ENCODE assay signal across 13 cellular contexts in the genomic region with DNA sequence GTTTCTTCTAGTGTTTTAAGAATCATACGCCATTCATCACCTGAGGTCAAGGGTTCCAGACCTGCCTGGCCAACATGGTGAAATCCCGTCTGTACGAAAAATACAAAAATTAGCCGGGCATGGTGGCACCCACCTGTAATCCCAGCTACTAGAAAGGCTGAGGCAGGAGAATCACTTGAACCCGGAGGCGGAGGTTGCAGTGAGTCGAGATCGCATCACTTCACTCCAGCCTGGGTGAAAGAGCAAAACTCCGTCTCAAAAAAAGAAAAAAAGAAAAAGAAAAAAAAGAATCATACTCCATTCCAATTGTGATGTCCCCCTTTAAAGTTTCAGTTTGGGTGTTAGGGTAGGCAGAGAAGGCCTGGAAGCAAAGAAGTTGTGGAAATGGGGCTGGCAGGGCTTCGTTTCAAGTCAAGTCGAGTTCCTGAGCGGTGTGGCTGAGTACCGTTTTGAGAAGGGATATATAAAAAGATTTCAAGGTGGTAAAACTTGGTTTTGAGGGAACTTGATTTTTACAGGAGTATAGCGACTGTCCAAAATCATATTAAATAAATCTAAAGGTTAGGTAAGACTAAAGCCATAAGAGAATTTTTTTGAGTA. TPM values are rescaled to one million over a fixed set of nuclear protein-coding genes. Genes with fewer than 3 reads are reported as not detected.
DNase-seq lines count a peak whose midpoint lies in the region; ATAC-seq and TF ChIP-seq lines count a peak whose summit lies in the region.
"Had no signal": no experiment of that assay in that cellular context is flagged by ENCODE, and none has a peak within 500 bp of the region (broad histone marks: within the 10 kb centered on the region; RNA-seq: fewer than 3 reads in every experiment).

No MANE protein-coding gene starts in this region.

- peak overlapping the region; percentile 87 for H3K4me2 ChIP-seq in DND-41 (ENCODE audit: insufficient read depth, low read length)
- peak overlapping the region; percentile 92 for H3K4me2 ChIP-seq in OCI-LY7 (ENCODE audit: low read length)
- H3K4me2 ChIP-seq in osteoblast (ENCODE audit: insufficient read depth, low read length) = peak overlapping the region; percentile 100

- peaks cover 61% of the 10 kb centered on the region for H3K4me1 ChIP-seq in DND-41 (ENCODE audit: insufficient read depth, low read length)
- peaks cover 33% of the 10 kb centered on the region for H3K4me1 ChIP-seq in OCI-LY7 (ENCODE audit: insufficient read depth, low read length, poor library complexity, severe bottlenecking)
- peaks cover 45% of the 10 kb centered on the region for H3K4me1 ChIP-seq in osteoblast (ENCODE audit: insufficient read depth, low read length)

- no TSS peak for BruUV-seq in OCI-LY7 (replicated peaks; lab: Mats Ljungman, UMichigan)

- intact Hi-C loops in OCI-LY7 (cut with micrococcal nuclease; ENCODE audit: unreplicated experiment) = loop anchor here (5.0 kb wide), 2 partner anchors 137 to 237 kb away; partner anchors contain the start of gene PEBP1
- intact Hi-C loops in dendritic cell treated with granulocyte-macrophage colony-stimulating factor and Interleukin-4, amounts not matched to agents 40 ng/mL and 50 ng/mL, for 4 days (cut with micrococcal nuclease) = no loop called here

- peak overlapping the region; percentile 75 for H3K27ac ChIP-seq in DND-41 (ENCODE audit: low read length)
- no peak overlapping the region for H3K27ac ChIP-seq in OCI-LY7 (ENCODE audit: low read depth, low read length, poor library complexity, severe bottlenecking)
- H3K27ac ChIP-seq in osteoblast (ENCODE audit: low read depth, low read length) = peak overlapping the region; percentile 52
- H3K27ac ChIP-seq: RWPE1 had no signal

- peaks cover 52% of the 10 kb centered on the region for H3K4me1 Mint-ChIP-seq in dendritic cell treated with granulocyte-macrophage colony-stimulating factor and Interleukin-4, amounts not matched to agents 40 ng/mL and 50 ng/mL, for 4 days (ENCODE audit: low read depth)

- TF ChIP-seq CTCF in DND-41 (IDR thresholded peaks at IDR 0.05; ENCODE audit: borderline replicate concordance, extremely low read depth, low read length, poor library complexity, severe bottlenecking) (no peak), OCI-LY7 (conservative IDR thresholded peaks at IDR 0.05; ENCODE audit: low read length) (no peak), osteoblast (IDR thresholded peaks at IDR 0.05; ENCODE audit: extremely low read depth, low read depth, low read length) (no peak)

- peaks cover 5% of the 10 kb centered on the region for H3K36me3 ChIP-seq in DND-41 (ENCODE audit: insufficient read depth, low read length)
- H3K36me3 ChIP-seq in OCI-LY7 (ENCODE audit: insufficient read depth, low read length) = peaks cover 5% of the 10 kb centered on the region; the same call in 1 of the 2 replicates
- no peaks in the 10 kb centered on the region for H3K36me3 ChIP-seq in osteoblast (ENCODE audit: insufficient read depth, low read length)

- H2AFZ ChIP-seq in DND-41 (ENCODE audit: low read depth, low read length) = no peak overlapping the region
- H2AFZ ChIP-seq in OCI-LY7 (ENCODE audit: low read length) = no peak overlapping the region
- no peak overlapping the region for H2AFZ ChIP-seq in osteoblast (ENCODE audit: low read length)

- H3K4me3 Mint-ChIP-seq in dendritic cell treated with granulocyte-macrophage colony-stimulating factor and Interleukin-4, amounts not matched to agents 40 ng/mL and 50 ng/mL, for 4 days = no peak overlapping the region

- H3K27me3 ChIP-seq in DND-41 (ENCODE audit: insufficient read depth, low read length, poor library complexity) = peaks cover 15% of the 10 kb centered on the region
- H3K27me3 ChIP-seq in osteoblast (ENCODE audit: insufficient read depth, low read length) = no peaks in the 10 kb centered on the region

- peak overlapping the region; percentile 70 for H3K9ac ChIP-seq in DND-41 (ENCODE audit: low read depth, low read length)

- CTCF ChIA-PET in OCI-LY7 (lab: Charles Lee; ENCODE audit: unreplicated experiment) = no interaction called here

- no peak for ATAC-seq in DND-41 (ENCODE audit: insufficient read depth, low read depth)
- ATAC-seq in GM21367 (IDR thresholded peaks at IDR 0.05; ENCODE audit: unreplicated experiment) = no peak
- ATAC-seq in HG03342 (IDR thresholded peaks at IDR 0.05; ENCODE audit: unreplicated experiment) = no peak

- no peaks in the 10 kb centered on the region for H3K9me3 Mint-ChIP-seq in dendritic cell treated with granulocyte-macrophage colony-stimulating factor and Interleukin-4, amounts not matched to agents 40 ng/mL and 50 ng/mL, for 4 days

- H3K36me3 Mint-ChIP-seq in dendritic cell treated with granulocyte-macrophage colony-stimulating factor and Interleukin-4, amounts not matched to agents 40 ng/mL and 50 ng/mL, for 4 days (ENCODE audit: low read depth) = peaks cover 32% of the 10 kb centered on the region

- H3K4me3 ChIP-seq in DND-41 (ENCODE audit: low read depth in 1 of 2, low read length in 2 of 2) (peak overlapping the region in 1 of 2 experiments; percentile 96; a peak in 1 of 4 replicates), OCI-LY7 (ENCODE audit: low read depth, low read length, poor library complexity, severe bottlenecking) (peak overlapping the region; percentile 97), osteoblast (ENCODE audit: insufficient read depth, low read length) (no peak overlapping the region)
- H3K4me3 ChIP-seq: lung had no signal

- DNase-seq in DND-41 (no peak), OCI-LY7 (ENCODE audit: low spot score) (no peak), osteoblast (ENCODE audit: insufficient read length, low spot score, missing footprints) (no peak), NCI-H446 treated with DMSO at 0.1 percent for 48 hours (lab: John Stamatoyannopoulos, UW) (no peak)
- DNase-seq: activated CD4-positive, CD25-positive, alpha-beta regulatory T cell treated with anti-CD3 and anti-CD28 coated beads, Interleukin-2, amount 50 U/mL, for 72 hours; NCI-H2081 treated with DMSO at 0.1 percent for 48 hours; stimulated activated CD4-positive, alpha-beta T cell treated with anti-CD3 and anti-CD28 coated beads, Interleukin-12 subunit alpha, Interleukin-12 subunit beta, amount 100 ng/mL, for 4 hours; stimulated activated naive CD4-positive, alpha-beta T cell treated with Interleukin-2 at 50 U/mL for 16 hours had no signal

- POLR2A ChIA-PET in OCI-LY7 (lab: Charles Lee) = interaction anchor here (1.8 kb wide), 3 partner anchors 15 to 190 kb away, joined by 7 to 12 read pairs (median 9); no protein-coding TSS in a partner anchor

- H3K9me2 ChIP-seq in OCI-LY7 (ENCODE audit: insufficient read depth, low read length) = no peaks in the 10 kb centered on the region

- H3K79me2 ChIP-seq in DND-41 (ENCODE audit: insufficient read depth, low read length) (peaks cover 45% of the 10 kb centered on the region), OCI-LY7 (ENCODE audit: insufficient read depth, low read depth, low read length) (peaks cover 26% of the 10 kb centered on the region), osteoblast (ENCODE audit: insufficient read depth, low read length) (peaks cover 63% of the 10 kb centered on the region)

- no peaks in the 10 kb centered on the region for H3K27me3 Mint-ChIP-seq in dendritic cell treated with granulocyte-macrophage colony-stimulating factor and Interleukin-4, amounts not matched to agents 40 ng/mL and 50 ng/mL, for 4 days

- H4K20me1 ChIP-seq in DND-41 (ENCODE audit: insufficient read depth, low read length) (peaks cover 25% of the 10 kb centered on the region), OCI-LY7 (ENCODE audit: insufficient read depth, low read length) (peaks cover 5% of the 10 kb centered on the region; the same call in 1 of the 2 replicates), osteoblast (ENCODE audit: insufficient read depth, low read length) (peaks cover 16% of the 10 kb centered on the region)

- H3K27ac Mint-ChIP-seq in dendritic cell treated with granulocyte-macrophage colony-stimulating factor and Interleukin-4, amounts not matched to agents 40 ng/mL and 50 ng/mL, for 4 days = peak overlapping the region; percentile 98

- H3K9me3 ChIP-seq in DND-41 (ENCODE audit: insufficient read depth, low read length, severe bottlenecking) (no peaks in the 10 kb centered on the region), OCI-LY7 (ENCODE audit: low read length) (no peaks in the 10 kb centered on the region), osteoblast (ENCODE audit: low read depth, low read length) (no peaks in the 10 kb centered on the region)

RNA-seq across cellular contexts. Expression of gene TAOK3, which starts 1.5 kb away (rescaled TPM):
- 30.7 and 48.4 TPM in 2 replicates for total RNA-seq in OCI-LY7 (2014; rRNA removed; shearing (Covaris generic))
- total RNA-seq in OCI-LY7 (2022) (56.0 and 56.9 TPM in 2 replicates), osteoblast (27.9 and 34.8 TPM in 2 replicates)

RNA-seq across cellular contexts. Expression of gene SUDS3, which starts 2.1 kb away (rescaled TPM):
- 33.8 and 34.4 TPM in 2 replicates for total RNA-seq in OCI-LY7 (2014; rRNA removed; shearing (Covaris generic))
- total RNA-seq in OCI-LY7 (2022) = 39.1 and 45.2 TPM in 2 replicates
- 25.9 and 29.7 TPM in 2 replicates for total RNA-seq in osteoblast
